In genomic region chr11:34342008-34342533, GRCh38 we compare ENCODE assay signal across 9 cellular contexts. TPM values are rescaled to one million over a fixed set of nuclear protein-coding genes. Genes with fewer than 3 reads are reported as not detected.
DNase-seq lines count a peak whose midpoint lies in the region; ATAC-seq and TF ChIP-seq lines count a peak whose summit lies in the region.
"Had no signal": no experiment of that assay in that cellular context is flagged by ENCODE, and none has a peak within 500 bp of the region (broad histone marks: within the 10 kb centered on the region; RNA-seq: fewer than 3 reads in every experiment).

No MANE protein-coding gene starts in this region.

- WGBS in HUES64, result 74% methylated on average over 6 of the region's 6 CpGs
- WGBS in liver, result 57% methylated on average over 6 of the region's 6 CpGs
- WGBS in tibial nerve, 2 donors, result 52 to 64% methylated on average over 6 of the region's 6 CpGs

- no peaks in the 10 kb centered on the region for H3K9me3 Mint-ChIP-seq in chondrocyte (ENCODE audit: low read depth)
- H3K9me3 Mint-ChIP-seq: effector memory CD8-positive, alpha-beta T cell had no signal

- H3K36me3 Mint-ChIP-seq in chondrocyte (ENCODE audit: low read depth), result no peaks in the 10 kb centered on the region

- DNase-seq in chondrocyte (ENCODE audit: low spot score), result no peak
- peak; percentile 33 to 38 for DNase-seq in tibial nerve (ENCODE audit: low spot score in 2 of 2)
- DNase-seq in NCI-H2171 treated with DMSO at 0.1 percent for 48 hours (lab: John Stamatoyannopoulos, UW), result no peak
- no peak for DNase-seq in DMS153 (lab: John Stamatoyannopoulos, UW)
- DNase-seq: effector memory CD8-positive, alpha-beta T cell; NCI-H524 had no signal

- no peak for ATAC-seq in GM19023 (IDR thresholded peaks at IDR 0.05; ENCODE audit: unreplicated experiment)
- ATAC-seq: effector memory CD8-positive, alpha-beta T cell had no signal

- TF ChIP-seq CTCF in chondrocyte (IDR thresholded peaks at IDR 0.05) (no peak), liver (IDR thresholded peaks at IDR 0.05; ENCODE audit: low read depth, low read length, missing input control) (no peak), tibial nerve (IDR thresholded peaks at IDR 0.05) (no peak)

- no peak overlapping the region for H3K4me3 Mint-ChIP-seq in chondrocyte (ENCODE audit: unreplicated experiment)
- H3K4me3 Mint-ChIP-seq: effector memory CD8-positive, alpha-beta T cell had no signal

- H3K27me3 Mint-ChIP-seq in chondrocyte (ENCODE audit: low read depth), result no peaks in the 10 kb centered on the region

- H3K4me1 ChIP-seq in HUES64 (ENCODE audit: insufficient read depth, low read length) (peaks cover 9% of the 10 kb centered on the region; the same call in 1 of the 2 replicates), liver (ENCODE audit: control insufficient read depth in 4 of 4, insufficient read depth in 4 of 4, low read length in 3 of 4) (peaks cover 27 to 75% (median 58%) of the 10 kb centered on the region in 4 donors), tibial nerve (peaks cover 0 to 53% (median 30%) of the 10 kb centered on the region in 4 donors)

- H3K27me3 ChIP-seq in HUES64 (ENCODE audit: insufficient read depth, low read length) (no peaks in the 10 kb centered on the region), liver (ENCODE audit: control insufficient read depth in 4 of 4, insufficient read depth in 4 of 4, low read length in 3 of 4) (no peaks in the 10 kb centered on the region), tibial nerve (no peaks in the 10 kb centered on the region)

- H3K27ac ChIP-seq in HUES64 (ENCODE audit: low read depth, low read length), result peak overlapping the region; percentile 51; the same call in 1 of the 2 replicates
- H3K27ac ChIP-seq in liver (ENCODE audit: low read depth in 1 of 2, low read length in 2 of 2), result no peak overlapping the region
- peak overlapping the region in 2 of 4 donors; percentile 52 to 57 for H3K27ac ChIP-seq in tibial nerve

- TF ChIP-seq EP300 in tibial nerve (IDR thresholded peaks at IDR 0.05), result peak in 1 of 2 donors; percentile 30

- H3K27ac Mint-ChIP-seq in chondrocyte (ENCODE audit: unreplicated experiment), result peak overlapping the region; percentile 41
- H3K27ac Mint-ChIP-seq: effector memory CD8-positive, alpha-beta T cell had no signal

- TF ChIP-seq POLR2A in tibial nerve (IDR thresholded peaks at IDR 0.05), result no peak

- H3K9me3 ChIP-seq in HUES64 (ENCODE audit: insufficient read depth, low read depth, low read length), result no peaks in the 10 kb centered on the region
- H3K9me3 ChIP-seq in liver (ENCODE audit: control insufficient read depth in 4 of 4, low read length in 3 of 4), result no peaks in the 10 kb centered on the region
- no peaks in the 10 kb centered on the region for H3K9me3 ChIP-seq in tibial nerve

- no peaks in the 10 kb centered on the region for H3K36me3 ChIP-seq in HUES64 (ENCODE audit: insufficient read depth, low read length)
- no peaks in the 10 kb centered on the region for H3K36me3 ChIP-seq in liver (ENCODE audit: control insufficient read depth in 4 of 4, insufficient read depth in 3 of 4, low read depth in 1 of 4, low read length in 3 of 4)
- H3K36me3 ChIP-seq in tibial nerve, result no peaks in the 10 kb centered on the region

- TF ChIP-seq RAD21 in liver (IDR thresholded peaks at IDR 0.05), result no peak

- H3K4me3 ChIP-seq in HUES64 (ENCODE audit: low read length), result no peak overlapping the region
- H3K4me3 ChIP-seq in liver (ENCODE audit: low read depth in 1 of 3, low read length in 3 of 3), result no peak overlapping the region
- H3K4me3 ChIP-seq in tibial nerve, result no peak overlapping the region

- peaks cover 55% of the 10 kb centered on the region for H3K4me1 Mint-ChIP-seq in chondrocyte (ENCODE audit: low read depth)

- no peak overlapping the region for H3K9ac ChIP-seq in HUES64 (ENCODE audit: low read depth, low read length)
- no peak overlapping the region for H3K9ac ChIP-seq in liver (ENCODE audit: low read depth in 1 of 2, low read length in 2 of 2)

TF ChIP-seq in liver, 16 proteins besides CTCF, POLR2A, EP300 and RAD21:
- TF ChIP-seq ATF3 (IDR thresholded peaks at IDR 0.05), result no peak
- no peak for TF ChIP-seq GABPA (IDR thresholded peaks at IDR 0.05 in 1 of 2, conservative IDR thresholded peaks at IDR 0.05 in 1 of 2)
- TF ChIP-seq RXRA (IDR thresholded peaks at IDR 0.05), result peak; percentile 50 to 58
- TF ChIP-seq ZBTB33 (IDR thresholded peaks at IDR 0.05), result no peak
- TF ChIP-seq HNF4A (conservative IDR thresholded peaks at IDR 0.05), result peak in 1 of 2 donors; percentile 14
TF ChIP-seq in liver: peak in this region for 2.

RNA-seq across cellular contexts. Expression of gene ABTB2, which starts 15.7 kb away (rescaled TPM):
- polyA plus RNA-seq in HUES64 (2013, experiment 1 of 2), result 7.3 TPM
- 8.0 TPM for polyA plus RNA-seq in HUES64 (2013, experiment 2 of 2)
- 2.2 to 3.1 TPM (median 3.1 TPM) in 3 replicates for total RNA-seq in chondrocyte
- total RNA-seq in liver, result 1 to 10 TPM; 5.1 to 8.9 TPM
- 1 to 10 TPM; 2.4 to 7.1 TPM for polyA plus RNA-seq in liver
- total RNA-seq in tibial nerve, result 1 to 10 TPM; 7.1 to 9.3 (median 7.7) TPM

Comparison
In these comparisons a context has a peak if more than half of its experiments do, and no peak if none do; other contexts are left out.
1. DNase-seq: peak in tibial nerve (2 of 2); none in chondrocyte (single experiment), NCI-H2171 treated with DMSO at 0.1 percent for 48 hours (single experiment) and DMS153 (single experiment).